Comparison of ENCODE assay signal across 23 cellular contexts in genomic region chr19:16133818-16134217, GRCh38. TPM values are rescaled to one million over a fixed set of nuclear protein-coding genes. Genes with fewer than 3 reads are reported as not detected.
A peak's percentile ranks its signal among the peaks of the same experiment; 100 is the strongest.
DNase-seq lines count a peak whose midpoint lies in the region; ATAC-seq, FAIRE-seq and TF ChIP-seq lines count a peak whose summit lies in the region.
"Had no signal": no experiment of that assay in that cellular context is flagged by ENCODE, and none has a peak within 500 bp of the region (broad histone marks: within the 10 kb centered on the region; RNA-seq: fewer than 3 reads in every experiment).

No MANE protein-coding gene starts in this region.

- no peaks in the 10 kb centered on the region; the same call in 2 of the 3 replicates for H3K9me3 ChIP-seq in GM12878 (replicated peaks; ENCODE audit: control insufficient read depth, insufficient read depth, low read length)
- H3K9me3 ChIP-seq: A549, left lung, mucosa of descending colon, suprapubic skin, vagina had no signal

- no TSS peak for BruUV-seq in GM12878 (replicated peaks; lab: Mats Ljungman, UMichigan)

- TF ChIP-seq RAD21 in GM12878 (IDR thresholded peaks at IDR 0.05; ENCODE audit: insufficient read depth, low read depth, low read length): no peak

- H3K9me3 Mint-ChIP-seq in activated naive CD8-positive, alpha-beta T cell treated with anti-CD3 and anti-CD28 coated beads, Interleukin-2, amount 10 ng/mL, durations not matched to agents 7 days and 5 days: peaks cover 9% of the 10 kb centered on the region
- peaks cover 3% of the 10 kb centered on the region for H3K9me3 Mint-ChIP-seq in activated naive CD8-positive, alpha-beta T cell treated with anti-CD3 and anti-CD28 coated beads for 36 hours
- peaks cover 17% of the 10 kb centered on the region in 2 donors for H3K9me3 Mint-ChIP-seq in stimulated activated naive B cell treated with anti-CD40 and anti-IgM and Interleukin-4, amounts not matched to agents 10 μg/mL and 1 μg/mL and 100 μg/mL, for 72 hours
- H3K9me3 Mint-ChIP-seq: central memory CD8-positive, alpha-beta T cell had no signal

- in situ Hi-C loops in GM12878 (cut with MboI): no loop called here

- no peaks in the 10 kb centered on the region for H3K27me3 Mint-ChIP-seq in activated naive CD8-positive, alpha-beta T cell treated with anti-CD3 and anti-CD28 coated beads, Interleukin-2, amount 10 ng/mL, durations not matched to agents 7 days and 5 days
- H3K27me3 Mint-ChIP-seq in activated naive CD8-positive, alpha-beta T cell treated with anti-CD3 and anti-CD28 coated beads for 36 hours: no peaks in the 10 kb centered on the region
- no peaks in the 10 kb centered on the region for H3K27me3 Mint-ChIP-seq in stimulated activated naive B cell treated with anti-CD40 and anti-IgM and Interleukin-4, amounts not matched to agents 10 μg/mL and 1 μg/mL and 100 μg/mL, for 72 hours
- H3K27me3 Mint-ChIP-seq: CD4-positive, CD25-positive, alpha-beta regulatory T cell; central memory CD8-positive, alpha-beta T cell had no signal

- peak overlapping the region; percentile 51 for H3K27ac Mint-ChIP-seq in activated naive CD8-positive, alpha-beta T cell treated with anti-CD3 and anti-CD28 coated beads, Interleukin-2, amount 10 ng/mL, durations not matched to agents 7 days and 5 days
- no peak overlapping the region for H3K27ac Mint-ChIP-seq in activated naive CD8-positive, alpha-beta T cell treated with anti-CD3 and anti-CD28 coated beads for 36 hours
- H3K27ac Mint-ChIP-seq in stimulated activated naive B cell treated with anti-CD40 and anti-IgM and Interleukin-4, amounts not matched to agents 10 μg/mL and 1 μg/mL and 100 μg/mL, for 72 hours: peak overlapping the region; percentile 90

- H3K36me3 Mint-ChIP-seq in activated naive CD8-positive, alpha-beta T cell treated with anti-CD3 and anti-CD28 coated beads, Interleukin-2, amount 10 ng/mL, durations not matched to agents 7 days and 5 days: peaks cover 62% of the 10 kb centered on the region
- H3K36me3 Mint-ChIP-seq in activated naive CD8-positive, alpha-beta T cell treated with anti-CD3 and anti-CD28 coated beads for 36 hours: peaks cover 44% of the 10 kb centered on the region
- peaks cover 58 to 71% of the 10 kb centered on the region in 2 donors for H3K36me3 Mint-ChIP-seq in stimulated activated naive B cell treated with anti-CD40 and anti-IgM and Interleukin-4, amounts not matched to agents 10 μg/mL and 1 μg/mL and 100 μg/mL, for 72 hours

- H3K4me2 ChIP-seq in GM12878 (ENCODE audit: control insufficient read depth, insufficient read depth): 0 out of 2 replicates have a peak overlapping the region, but pooled peaks have one; percentile 5
- H3K4me2 ChIP-seq: A549 had no signal

- no peak for TF ChIP-seq EP300 in GM12878 (IDR thresholded peaks at IDR 0.05; ENCODE audit: borderline replicate concordance in 1 of 2, control insufficient read depth in 1 of 2, low read depth in 2 of 2, low read length in 2 of 2)

- H3K9ac ChIP-seq in GM12878 (ENCODE audit: control insufficient read depth, insufficient read depth, low read length): no peak overlapping the region

- H3K27me3 ChIP-seq in GM12878 (replicated peaks in 1 of 2; ENCODE audit: control insufficient read depth in 2 of 2, insufficient read depth in 2 of 2, low read length in 1 of 2): no peaks in the 10 kb centered on the region
- H3K27me3 ChIP-seq: left lung, suprapubic skin, vagina had no signal

- peaks cover 21% of the 10 kb centered on the region for H3K4me1 Mint-ChIP-seq in activated naive CD8-positive, alpha-beta T cell treated with anti-CD3 and anti-CD28 coated beads, Interleukin-2, amount 10 ng/mL, durations not matched to agents 7 days and 5 days
- no peaks in the 10 kb centered on the region for H3K4me1 Mint-ChIP-seq in activated naive CD8-positive, alpha-beta T cell treated with anti-CD3 and anti-CD28 coated beads for 36 hours
- peaks cover 49 to 82% of the 10 kb centered on the region in 2 donors for H3K4me1 Mint-ChIP-seq in stimulated activated naive B cell treated with anti-CD40 and anti-IgM and Interleukin-4, amounts not matched to agents 10 μg/mL and 1 μg/mL and 100 μg/mL, for 72 hours

- H3K4me1 ChIP-seq in GM12878 (ENCODE audit: control insufficient read depth, insufficient read depth, low read length): peaks cover 34% of the 10 kb centered on the region
- H3K4me1 ChIP-seq: A549, suprapubic skin, vagina had no signal

- POLR2A ChIA-PET in activated naive CD8-positive, alpha-beta T cell treated with anti-CD3 and anti-CD28 coated beads, Interleukin-2, amount 10 ng/mL, durations not matched to agents 7 days and 5 days (lab: Charles Lee): interaction anchor here (2.1 to 2.4 kb wide), 2 partner anchors 9 to 10 kb away, joined by 9 to 12 read pairs; partner anchors contain the start of gene HSH2D
- POLR2A ChIA-PET in GM12878 (lab: Charles Lee): interaction anchor here (0.6 to 5.4 kb wide), 5 partner anchors 10 to 1572 kb away, joined by 4 to 32 read pairs (median 5); partner anchors contain the start of gene HSH2D

- FAIRE-seq in GM12878 (lab: Jason Lieb, UNC): no peak
- FAIRE-seq: A549, HTR-8/SVneo had no signal

- peaks cover 27 to 35% of the 10 kb centered on the region in 2 experiments for H3K36me3 ChIP-seq in GM12878 (ENCODE audit: control insufficient read depth in 2 of 2, insufficient read depth in 2 of 2, low read length in 1 of 2)

- no peak for DNase-seq in activated naive CD8-positive, alpha-beta T cell treated with anti-CD3 and anti-CD28 coated beads, Interleukin-2, amount 10 ng/mL, durations not matched to agents 7 days and 5 days
- no peak for DNase-seq in activated naive CD8-positive, alpha-beta T cell treated with anti-CD3 and anti-CD28 coated beads for 36 hours
- DNase-seq in GM12878 (ENCODE audit: low read depth, low spot score) (no peak), activated T-cell treated with anti-CD3 and anti-CD28 coated beads for 4 hours (no peak), Ammon's horn (ENCODE audit: low spot score) (no peak)
- DNase-seq in stimulated activated naive B cell treated with anti-CD40 and anti-IgM and Interleukin-4, amounts not matched to agents 10 μg/mL and 1 μg/mL and 100 μg/mL, for 72 hours: no peak
- DNase-seq: aorta; CD4-positive, CD25-positive, alpha-beta regulatory T cell; DMS79; H7; left lung; NCI-H1105 treated with DMSO at 0.1 percent for 48 hours; NCI-H2081 treated with DMSO at 0.1 percent for 48 hours; NCI-H510A treated with DMSO at 0.1 percent for 48 hours; nucleus accumbens had no signal

- 73% methylated on average over 4 of the region's 4 CpGs for WGBS in GM12878 (ENCODE audit: insufficient coverage, insufficient replicate concordance, low lambda C conversion rate, missing lambda C conversion rate)

- TF ChIP-seq CTCF in GM12878 (IDR thresholded peaks at IDR 0.05 in 2 of 3, conservative IDR thresholded peaks at IDR 0.05 in 1 of 3; ENCODE audit: control insufficient read depth in 2 of 3, extremely low read depth in 1 of 3, insufficient read depth in 1 of 3, low read depth in 3 of 3, low read length in 3 of 3): no peak

- TF ChIP-seq POLR2A in GM12878 (IDR thresholded peaks at IDR 0.05; ENCODE audit: low read depth, low read length): no peak; the same call in 1 of the 2 replicates

- CTCF ChIA-PET in GM12878 (lab: Yijun Ruan, JAX): interaction anchor here (1.3 to 3.8 kb wide), 4 partner anchors 10 to 51 kb away, joined by 3 to 14 read pairs (median 6); partner anchors contain the start of genes FAM32A and HSH2D

- ATAC-seq in activated naive CD8-positive, alpha-beta T cell treated with anti-CD3 and anti-CD28 coated beads, Interleukin-2, amount 10 ng/mL, durations not matched to agents 7 days and 5 days (ENCODE audit: low read depth): no peak
- no peak; the same call in 2 of the 3 replicates for ATAC-seq in GM12878
- peak in 1 of 2 donors; percentile 5 for ATAC-seq in stimulated activated naive B cell treated with anti-CD40 and anti-IgM and Interleukin-4, amounts not matched to agents 10 μg/mL and 1 μg/mL and 100 μg/mL, for 72 hours (replicated peaks)
- ATAC-seq: A549, esophagus mucosa, left lung had no signal

- no peak overlapping the region for H2AFZ ChIP-seq in GM12878 (ENCODE audit: control insufficient read depth, low read depth, low read length)

- peak overlapping the region; percentile 29; the same call in 1 of the 2 replicates for H3K27ac ChIP-seq in GM12878 (ENCODE audit: control insufficient read depth, insufficient read depth)
- H3K27ac ChIP-seq: A549, left lung, suprapubic skin, vagina had no signal

- intact Hi-C loops in GM12878 (cut with micrococcal nuclease; ENCODE audit: unreplicated experiment): no loop called here

- H4K20me1 ChIP-seq in GM12878 (ENCODE audit: control insufficient read depth, insufficient read depth): no peaks in the 10 kb centered on the region

- RAD21 ChIA-PET in GM12878 (lab: Charles Lee; ENCODE audit: unreplicated experiment): interaction anchor here (1.0 kb wide), 1 partner anchor 11 kb away, joined by 3 read pairs; no protein-coding TSS in a partner anchor

- H3K4me3 Mint-ChIP-seq in activated naive CD8-positive, alpha-beta T cell treated with anti-CD3 and anti-CD28 coated beads, Interleukin-2, amount 10 ng/mL, durations not matched to agents 7 days and 5 days: no peak overlapping the region
- H3K4me3 Mint-ChIP-seq in activated naive CD8-positive, alpha-beta T cell treated with anti-CD3 and anti-CD28 coated beads for 36 hours: no peak overlapping the region
- no peak overlapping the region for H3K4me3 Mint-ChIP-seq in stimulated activated naive B cell treated with anti-CD40 and anti-IgM and Interleukin-4, amounts not matched to agents 10 μg/mL and 1 μg/mL and 100 μg/mL, for 72 hours
- H3K4me3 Mint-ChIP-seq: CD4-positive, CD25-positive, alpha-beta regulatory T cell; central memory CD8-positive, alpha-beta T cell had no signal

- no peaks in the 10 kb centered on the region; the same call in 1 of the 2 replicates for H3K79me2 ChIP-seq in GM12878 (ENCODE audit: control insufficient read depth, insufficient read depth, low read length)

- SMC1A ChIA-PET in GM12878 (lab: Charles Lee; ENCODE audit: uncharacterized antibody, unreplicated experiment): interaction anchor here (0.6 to 1.6 kb wide), 6 partner anchors 10 to 92 kb away, joined by 3 to 6 read pairs (median 4); no protein-coding TSS in a partner anchor

- H3K4me3 ChIP-seq in GM12878: no peak overlapping the region
- H3K4me3 ChIP-seq: A549, left lung, mucosa of descending colon, suprapubic skin, vagina had no signal

RNA-seq across cellular contexts. Expression of gene HSH2D, which starts 9.7 kb away (rescaled TPM):
- total RNA-seq in activated naive CD8-positive, alpha-beta T cell treated with anti-CD3 and anti-CD28 coated beads, Interleukin-2, amount 10 ng/mL, durations not matched to agents 7 days and 5 days: 10 to 100 TPM; 72.5 to 80.6 TPM
- total RNA-seq in activated naive CD8-positive, alpha-beta T cell treated with anti-CD3 and anti-CD28 coated beads for 36 hours: 10 to 100 TPM; 29.6 to 29.8 TPM
- total RNA-seq in GM12878 (2013; cell fraction: nucleolus; rRNA removed): 70.0 and 81.1 TPM in 2 replicates
- total RNA-seq in GM12878 (2014; rRNA removed): 118 and 121 TPM in 2 replicates
- 88.4 and 92.6 TPM in 2 replicates for total RNA-seq in GM12878 (2014; rRNA removed; fragmentation: Illumina TruSeq; extraction: Trizol)
- total RNA-seq in GM12878 (2021): 81.7 and 87.8 TPM in 2 replicates
- polyA plus RNA-seq in GM12878 (2011; ENCODE audit: low read depth): 60.0 TPM
- 63.2 and 88.2 TPM in 2 replicates for polyA plus RNA-seq in GM12878 (2011; rRNA removed)
- 126 and 139 TPM in 2 replicates for polyA plus RNA-seq in GM12878 (2011; cell fraction: cytosol; rRNA removed)
- 119 and 132 TPM in 2 replicates for polyA plus RNA-seq in GM12878 (2011; cell fraction: nucleus; rRNA removed)
- polyA plus RNA-seq in GM12878 (2012): 84.2 and 96.9 TPM in 2 replicates
- polyA plus RNA-seq in GM12878 (2014; fragmentation: Illumina TruSeq; extraction: Trizol): 64.8 and 105 TPM in 2 replicates
- 10 to 100 TPM; 22.0 to 27.2 TPM for polyA plus RNA-seq in GM12878 (2014; fragmentation: Nextera tagmentation; extraction: Ambion mirVana)
- polyA plus RNA-seq in GM12878 (2014; rRNA removed): 141 and 145 TPM in 2 replicates
- polyA plus RNA-seq in GM12878 (2016; fragmentation: Nextera tagmentation; extraction: Ambion mirVana): 10 to 100 TPM; 82.0 to 90.3 TPM
- polyA minus RNA-seq in GM12878 (2011; rRNA and poly(A)+ RNA removed): 31.7 and 67.1 TPM in 2 replicates
- polyA minus RNA-seq in GM12878 (2011; cell fraction: cytosol; rRNA and poly(A)+ RNA removed): 19.8 and 25.6 TPM in 2 replicates
- polyA minus RNA-seq in GM12878 (2011; cell fraction: nucleus; rRNA and poly(A)+ RNA removed): 19.5 and 39.2 TPM in 2 replicates
- total RNA-seq: glomerular endothelial cell had no signal

RNA-seq across cellular contexts. Expression of gene RAB8A, which starts 22.1 kb away (rescaled TPM):
- 100 to 1,000 TPM; 133 to 153 TPM for total RNA-seq in activated naive CD8-positive, alpha-beta T cell treated with anti-CD3 and anti-CD28 coated beads, Interleukin-2, amount 10 ng/mL, durations not matched to agents 7 days and 5 days
- 100 to 1,000 TPM; 168 to 169 TPM for total RNA-seq in activated naive CD8-positive, alpha-beta T cell treated with anti-CD3 and anti-CD28 coated beads for 36 hours
- 85.8 and 91.6 TPM in 2 replicates for total RNA-seq in GM12878 (2013; cell fraction: nucleolus; rRNA removed)
- total RNA-seq in GM12878 (2014; rRNA removed) (94.2 and 104 TPM in 2 replicates), GM12878 (2014; rRNA removed; fragmentation: Illumina TruSeq; extraction: Trizol) (233 and 239 TPM in 2 replicates), GM12878 (2021) (162 and 181 TPM in 2 replicates)
- polyA plus RNA-seq in GM12878 (2011; ENCODE audit: low read depth): 29.0 TPM
- polyA plus RNA-seq in GM12878 (2011; rRNA removed) (177 and 189 TPM in 2 replicates), GM12878 (2014; fragmentation: Illumina TruSeq; extraction: Trizol) (138 and 168 TPM in 2 replicates), GM12878 (2014; fragmentation: Nextera tagmentation; extraction: Ambion mirVana) (10 to 100 TPM; 23.9 to 39.1 TPM), GM12878 (2014; rRNA removed) (204 and 226 TPM in 2 replicates), GM12878 (2016; fragmentation: Nextera tagmentation; extraction: Ambion mirVana) (100 to 1,000 TPM; 308 to 314 TPM)
- 137 and 184 TPM in 2 replicates for polyA plus RNA-seq in GM12878 (2011; cell fraction: cytosol; rRNA removed)
- 94.2 and 96.1 TPM in 2 replicates for polyA plus RNA-seq in GM12878 (2011; cell fraction: nucleus; rRNA removed)
- polyA plus RNA-seq in GM12878 (2012): 75.4 and 124 TPM in 2 replicates
- polyA minus RNA-seq in GM12878 (2011; rRNA and poly(A)+ RNA removed): 303 and 377 TPM in 2 replicates
- 89.7 and 135 TPM in 2 replicates for polyA minus RNA-seq in GM12878 (2011; cell fraction: cytosol; rRNA and poly(A)+ RNA removed)
- 71.4 and 108 TPM in 2 replicates for polyA minus RNA-seq in GM12878 (2011; cell fraction: nucleus; rRNA and poly(A)+ RNA removed)

RNA-seq across cellular contexts. Expression of gene CIB3, which starts 39.5 kb away (rescaled TPM):
- not detected for total RNA-seq in activated naive CD8-positive, alpha-beta T cell treated with anti-CD3 and anti-CD28 coated beads, Interleukin-2, amount 10 ng/mL, durations not matched to agents 7 days and 5 days
- not detected for total RNA-seq in activated naive CD8-positive, alpha-beta T cell treated with anti-CD3 and anti-CD28 coated beads for 36 hours
- not detected in 2 replicates for total RNA-seq in GM12878 (2013; cell fraction: nucleolus; rRNA removed)
- total RNA-seq in GM12878 (2014; rRNA removed) (not detected in 2 replicates), GM12878 (2014; rRNA removed; fragmentation: Illumina TruSeq; extraction: Trizol) (not detected in 2 replicates), GM12878 (2021) (not detected in 2 replicates)
- polyA plus RNA-seq in GM12878 (2011; ENCODE audit: low read depth): not detected
- polyA plus RNA-seq in GM12878 (2011; rRNA removed) (not detected in 2 replicates), GM12878 (2014; fragmentation: Illumina TruSeq; extraction: Trizol) (not detected in 2 replicates), GM12878 (2014; fragmentation: Nextera tagmentation; extraction: Ambion mirVana) (under 1 TPM in 1 of 2 experiments, not detected in 1; 0.35 TPM), GM12878 (2014; rRNA removed) (not detected in 2 replicates), GM12878 (2016; fragmentation: Nextera tagmentation; extraction: Ambion mirVana) (not detected)
- polyA plus RNA-seq in GM12878 (2011; cell fraction: cytosol; rRNA removed): 0.18 TPM in 1 of 2 replicates, not detected in the other
- 0.19 TPM in 1 of 2 replicates, not detected in the other for polyA plus RNA-seq in GM12878 (2011; cell fraction: nucleus; rRNA removed)
- not detected in 2 replicates for polyA plus RNA-seq in GM12878 (2012)
- not detected in 2 replicates for polyA minus RNA-seq in GM12878 (2011; rRNA and poly(A)+ RNA removed)
- polyA minus RNA-seq in GM12878 (2011; cell fraction: cytosol; rRNA and poly(A)+ RNA removed): not detected in 2 replicates
- polyA minus RNA-seq in GM12878 (2011; cell fraction: nucleus; rRNA and poly(A)+ RNA removed): not detected in 2 replicates
- total RNA-seq: aorta; CD4-positive, CD25-positive, alpha-beta regulatory T cell; esophagus mucosa; glomerular endothelial cell; H7; left lung; mucosa of descending colon; suprapubic skin; vagina had no signal
- polyA plus RNA-seq: A549; CD4-positive, CD25-positive, alpha-beta regulatory T cell had no signal

RNA-seq across cellular contexts. Expression of gene FAM32A, which starts 51.4 kb away (rescaled TPM):
- 10 to 100 TPM; 61.4 to 63.4 TPM for total RNA-seq in activated naive CD8-positive, alpha-beta T cell treated with anti-CD3 and anti-CD28 coated beads, Interleukin-2, amount 10 ng/mL, durations not matched to agents 7 days and 5 days
- 10 to 100 TPM; 65.0 to 66.3 TPM for total RNA-seq in activated naive CD8-positive, alpha-beta T cell treated with anti-CD3 and anti-CD28 coated beads for 36 hours
- 18.0 and 19.0 TPM in 2 replicates for total RNA-seq in GM12878 (2013; cell fraction: nucleolus; rRNA removed)
- total RNA-seq in GM12878 (2014; rRNA removed) (66.3 and 66.8 TPM in 2 replicates), GM12878 (2014; rRNA removed; fragmentation: Illumina TruSeq; extraction: Trizol) (63.7 and 71.4 TPM in 2 replicates), GM12878 (2021) (43.2 and 46.1 TPM in 2 replicates)
- 40.7 TPM for polyA plus RNA-seq in GM12878 (2011; ENCODE audit: low read depth)
- polyA plus RNA-seq in GM12878 (2011; rRNA removed) (104 TPM in 2 replicates), GM12878 (2014; fragmentation: Illumina TruSeq; extraction: Trizol) (52.0 and 72.3 TPM in 2 replicates), GM12878 (2014; fragmentation: Nextera tagmentation; extraction: Ambion mirVana) (10 to 100 TPM; 33.3 to 43.0 TPM), GM12878 (2014; rRNA removed) (74.4 and 75.3 TPM in 2 replicates), GM12878 (2016; fragmentation: Nextera tagmentation; extraction: Ambion mirVana) (100 to 1,000 TPM in 1 of 2 experiments, 10 to 100 TPM in 1; 97.2 to 116 TPM)
- polyA plus RNA-seq in GM12878 (2011; cell fraction: cytosol; rRNA removed): 95.9 and 106 TPM in 2 replicates
- polyA plus RNA-seq in GM12878 (2011; cell fraction: nucleus; rRNA removed): 66.1 and 66.2 TPM in 2 replicates
- polyA plus RNA-seq in GM12878 (2012): 42.9 and 44.6 TPM in 2 replicates
- polyA minus RNA-seq in GM12878 (2011; rRNA and poly(A)+ RNA removed): 38.4 and 40.3 TPM in 2 replicates
- polyA minus RNA-seq in GM12878 (2011; cell fraction: cytosol; rRNA and poly(A)+ RNA removed): 15.2 and 15.9 TPM in 2 replicates
- polyA minus RNA-seq in GM12878 (2011; cell fraction: nucleus; rRNA and poly(A)+ RNA removed): 7.7 and 12.0 TPM in 2 replicates

RNA-seq across cellular contexts. Expression of gene TPM4, which starts 57.5 kb away (rescaled TPM):
- 100 to 1,000 TPM; 278 to 282 TPM for total RNA-seq in activated naive CD8-positive, alpha-beta T cell treated with anti-CD3 and anti-CD28 coated beads, Interleukin-2, amount 10 ng/mL, durations not matched to agents 7 days and 5 days
- total RNA-seq in activated naive CD8-positive, alpha-beta T cell treated with anti-CD3 and anti-CD28 coated beads for 36 hours: 100 to 1,000 TPM; 203 to 204 TPM
- total RNA-seq in GM12878 (2013; cell fraction: nucleolus; rRNA removed): 161 and 178 TPM in 2 replicates
- total RNA-seq in GM12878 (2014; rRNA removed): 413 and 473 TPM in 2 replicates
- total RNA-seq in GM12878 (2014; rRNA removed; fragmentation: Illumina TruSeq; extraction: Trizol): 513 and 542 TPM in 2 replicates
- total RNA-seq in GM12878 (2021): 338 and 361 TPM in 2 replicates
- 212 TPM for polyA plus RNA-seq in GM12878 (2011; ENCODE audit: low read depth)
- 387 and 534 TPM in 2 replicates for polyA plus RNA-seq in GM12878 (2011; rRNA removed)
- 210 and 246 TPM in 2 replicates for polyA plus RNA-seq in GM12878 (2011; cell fraction: cytosol; rRNA removed)
- polyA plus RNA-seq in GM12878 (2011; cell fraction: nucleus; rRNA removed): 84.6 and 156 TPM in 2 replicates
- polyA plus RNA-seq in GM12878 (2012): 261 and 281 TPM in 2 replicates
- polyA plus RNA-seq in GM12878 (2014; fragmentation: Illumina TruSeq; extraction: Trizol): 620 and 767 TPM in 2 replicates
- polyA plus RNA-seq in GM12878 (2014; fragmentation: Nextera tagmentation; extraction: Ambion mirVana): 100 to 1,000 TPM; 183 to 194 TPM
- polyA plus RNA-seq in GM12878 (2014; rRNA removed): 387 and 401 TPM in 2 replicates
- polyA plus RNA-seq in GM12878 (2016; fragmentation: Nextera tagmentation; extraction: Ambion mirVana): 100 to 1,000 TPM; 469 to 473 TPM
- polyA minus RNA-seq in GM12878 (2011; rRNA and poly(A)+ RNA removed): 142 and 153 TPM in 2 replicates
- polyA minus RNA-seq in GM12878 (2011; cell fraction: cytosol; rRNA and poly(A)+ RNA removed): 99.6 and 122 TPM in 2 replicates
- polyA minus RNA-seq in GM12878 (2011; cell fraction: nucleus; rRNA and poly(A)+ RNA removed): 45.9 and 97.4 TPM in 2 replicates
